In the genomic region with DNA sequence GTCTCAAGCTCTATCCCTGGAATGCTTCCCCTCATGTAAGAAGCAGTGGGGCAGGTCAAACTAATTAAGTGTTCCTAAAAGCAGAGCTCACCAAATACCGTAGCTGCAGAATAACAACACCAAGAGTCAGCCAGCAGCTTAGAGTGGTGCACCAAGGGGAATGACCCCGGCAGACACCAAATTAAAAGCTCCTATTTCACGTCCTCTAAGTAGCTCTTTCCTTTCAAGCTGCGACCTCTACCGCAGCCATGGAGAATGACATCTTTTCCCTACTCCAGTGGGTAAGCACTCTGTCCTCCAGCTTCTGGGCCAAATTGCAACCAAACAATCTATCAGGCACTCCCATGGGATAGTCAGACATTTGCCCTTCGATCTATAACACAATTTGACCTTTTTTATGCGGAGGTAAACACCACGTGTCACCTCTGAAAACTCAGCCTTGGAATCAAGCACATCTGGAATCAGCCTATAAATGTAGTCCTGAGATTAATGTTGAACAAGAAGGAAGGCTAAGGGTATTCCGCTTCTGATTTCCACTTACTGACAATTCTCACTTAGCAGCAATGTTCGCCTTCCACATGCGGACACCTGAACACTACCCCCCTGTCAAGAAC, we compare ENCODE assay signal across 7 cellular contexts.
A peak's percentile ranks its signal among the peaks of the same experiment; 100 is the strongest.
DNase-seq lines count a peak whose midpoint lies in the region; ATAC-seq, FAIRE-seq and TF ChIP-seq lines count a peak whose summit lies in the region.

No MANE protein-coding gene starts in this region.

- no peak overlapping the region for H3K9ac ChIP-seq in keratinocyte (ENCODE audit: control insufficient read depth, extremely low read depth, insufficient read depth, low read length)

- DNase-seq in GM03348 (ENCODE audit: low spot score) (peak; percentile 71), NCI-H69 (lab: John Stamatoyannopoulos, UW) (peak; percentile 95), brain microvascular endothelial cell (peak; percentile 36), keratinocyte (ENCODE audit: low read depth, low spot score) (peak; percentile 23), thyroid gland (peak; percentile 79 to 83)

- H3K4me1 ChIP-seq in keratinocyte (ENCODE audit: control insufficient read depth, extremely low read depth, insufficient read depth, low read length) (no peaks in the 10 kb centered on the region), thyroid gland (peaks cover 5 to 25% of the 10 kb centered on the region in 2 donors)

- H3K27me3 ChIP-seq in brain microvascular endothelial cell (replicated peaks) (no peaks in the 10 kb centered on the region), keratinocyte (ENCODE audit: control insufficient read depth, extremely low read depth, insufficient read depth, low read length) (no peaks in the 10 kb centered on the region), thyroid gland (no peaks in the 10 kb centered on the region)

- intact Hi-C loops in thyroid gland (cut with DNase I) = no loop called here

- WGBS in thyroid gland, 2 donors = 26 to 27% methylated on average over 11 of the region's 11 CpGs

- H3K9me3 ChIP-seq in keratinocyte (ENCODE audit: control insufficient read depth, low read depth, low read length) (no peaks in the 10 kb centered on the region), thyroid gland (no peaks in the 10 kb centered on the region)

- no peak overlapping the region for H3K4me2 ChIP-seq in keratinocyte (ENCODE audit: control insufficient read depth, extremely low read depth, insufficient read depth, low read depth, low read length)

- TF ChIP-seq POLR2A in thyroid gland (IDR thresholded peaks at IDR 0.05) = no peak

- dilution Hi-C loops in keratinocyte (cut with MboI; ENCODE audit: extremely low pct_ligation_motif_present, low sequenced_read_pairs) = no loop called here

- ATAC-seq in HG02798 (IDR thresholded peaks at IDR 0.05; ENCODE audit: poor library complexity, unreplicated experiment) = peak; percentile 62
- ATAC-seq in HG03342 (IDR thresholded peaks at IDR 0.05; ENCODE audit: unreplicated experiment) = no peak

- no peaks in the 10 kb centered on the region for H3K9me1 ChIP-seq in keratinocyte (ENCODE audit: control insufficient read depth, extremely low read depth, insufficient read depth, low read length)

- H3K36me3 ChIP-seq in brain microvascular endothelial cell (replicated peaks) (no peaks in the 10 kb centered on the region), keratinocyte (ENCODE audit: control insufficient read depth in 2 of 2, extremely low read depth in 1 of 2, insufficient read depth in 2 of 2, low read length in 2 of 2) (no peaks in the 10 kb centered on the region), thyroid gland (no peaks in the 10 kb centered on the region)

- H3K4me3 ChIP-seq in brain microvascular endothelial cell (ENCODE audit: low read depth, low read length) = no peak overlapping the region
- H3K4me3 ChIP-seq in keratinocyte (ENCODE audit: control insufficient read depth in 2 of 3, extremely low read depth in 1 of 3, insufficient read depth in 2 of 3, low read depth in 1 of 3, low read length in 3 of 3) = no peak overlapping the region
- H3K4me3 ChIP-seq in thyroid gland (replicated peaks in 1 of 3) = no peak overlapping the region

- H3K79me2 ChIP-seq in keratinocyte (ENCODE audit: control insufficient read depth, insufficient read depth, low read length) = no peaks in the 10 kb centered on the region

- in situ Hi-C loops in brain microvascular endothelial cell (cut with HindIII; ENCODE audit: low pct_ligation_motif_present, low sequenced_read_pairs) = loop anchor here (25.0 kb wide), 1 partner anchor 792 kb away; no protein-coding TSS in a partner anchor

- H3K27ac ChIP-seq in brain microvascular endothelial cell (no peak overlapping the region), keratinocyte (ENCODE audit: control insufficient read depth, insufficient read depth, low read length) (no peak overlapping the region), thyroid gland (peak overlapping the region; percentile 39 to 64 (median 52))

- no peak overlapping the region for H2AFZ ChIP-seq in keratinocyte (ENCODE audit: control insufficient read depth, low read length)

- TF ChIP-seq CTCF in brain microvascular endothelial cell (IDR thresholded peaks at IDR 0.05; ENCODE audit: low read depth, low read length, missing control alignments) (peak; percentile 92), keratinocyte (optimal IDR thresholded peaks at IDR 0.05 in 1 of 3, IDR thresholded peaks at IDR 0.05 in 1 of 3, conservative IDR thresholded peaks at IDR 0.05 in 1 of 3; ENCODE audit: extremely low read depth in 1 of 3, insufficient read depth in 2 of 3, low read length in 3 of 3) (peak; percentile 84 to 92 (median 90)), thyroid gland (IDR thresholded peaks at IDR 0.05) (peak; percentile 24 to 98 (median 85))

- peak; percentile 67 for FAIRE-seq in keratinocyte (lab: Jason Lieb, UNC)

- no peaks in the 10 kb centered on the region for H4K20me1 ChIP-seq in keratinocyte (ENCODE audit: control insufficient read depth, extremely low read depth, insufficient read depth, low read length)

Comparison
In these comparisons a context has a peak if more than half of its experiments do, and no peak if none do; other contexts are left out.
1. DNase-seq: peak in every context shown above with its lines; median percentile 95 in NCI-H69; 81 in thyroid gland; 71 in GM03348; 36 in brain microvascular endothelial cell; 23 in keratinocyte.
2. H3K27ac ChIP-seq: peak in thyroid gland (3 of 3); none in brain microvascular endothelial cell (single experiment) and keratinocyte (single experiment).
3. Peak in every context shown above with its lines, with median percentiles within 50 percentile points of each other: CTCF ChIP-seq.